ENCODE assay signal across 21 cellular contexts in the genomic region with DNA sequence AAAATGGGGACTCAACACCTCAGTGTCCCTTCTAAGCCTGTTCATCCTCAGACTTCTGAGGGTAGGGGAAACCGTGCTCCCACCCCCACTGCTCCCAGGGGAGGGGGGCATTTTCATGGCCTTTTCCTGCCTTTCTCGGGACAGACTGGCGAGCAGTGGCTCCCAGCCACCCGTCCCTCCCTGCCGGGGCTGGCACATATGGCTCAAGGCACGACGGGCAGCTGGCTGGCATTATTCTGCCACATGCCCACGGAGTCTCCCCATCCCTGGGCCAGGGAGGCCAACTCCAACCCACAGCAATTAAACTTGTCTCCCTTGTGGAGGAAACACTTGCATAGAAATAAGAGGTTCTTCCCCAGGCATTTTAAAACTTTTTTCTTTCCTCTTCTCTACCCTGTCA.
A peak's percentile ranks its signal among the peaks of the same experiment; 100 is the strongest.
DNase-seq lines count a peak whose midpoint lies in the region; ATAC-seq, FAIRE-seq and TF ChIP-seq lines count a peak whose summit lies in the region.
"Had no signal": no experiment of that assay in that cellular context is flagged by ENCODE, and none has a peak within 500 bp of the region (broad histone marks: within the 10 kb centered on the region; RNA-seq: fewer than 3 reads in every experiment).

No MANE protein-coding gene starts in this region.

- H3K4me1 ChIP-seq in iPS-20b (ENCODE audit: insufficient read depth, low read length) (peaks cover 10% of the 10 kb centered on the region; the same call in 1 of the 2 replicates), pancreas (no peaks in the 10 kb centered on the region)
- H3K4me1 ChIP-seq: spleen had no signal

- peak; percentile 47 for ATAC-seq in WTC11
- ATAC-seq in pancreas, result peak in 3 of 4 donors; percentile 34 to 51 (median 51)
- no peak for ATAC-seq in GM19328 (IDR thresholded peaks at IDR 0.05; ENCODE audit: unreplicated experiment)
- ATAC-seq: activated CD8-positive, alpha-beta memory T cell treated with anti-CD3 and anti-CD28 coated beads, Interleukin-2, amount 10 ng/mL, durations not matched to agents 7 days and 5 days; left lobe of liver had no signal

- H3K36me3 ChIP-seq in iPS-20b (ENCODE audit: insufficient read depth, low read depth, low read length) (no peaks in the 10 kb centered on the region), pancreas (no peaks in the 10 kb centered on the region)
- H3K36me3 ChIP-seq: BLaER1 treated with 17β-estradiol and CSF1 and Interleukin-3, amounts not matched to agents 10 nM and 100 nM; spleen; upper lobe of left lung had no signal

- H3K4me3 Mint-ChIP-seq in WTC11, result peak overlapping the region; percentile 25
- H3K4me3 Mint-ChIP-seq: activated CD8-positive, alpha-beta memory T cell treated with anti-CD3 and anti-CD28 coated beads, Interleukin-2, amount 10 ng/mL, durations not matched to agents 7 days and 5 days; T-helper 2 cell treated with Interferon-gamma antibody and Interleukin-4, amounts not matched to agents 5 μg/mL and 100 μg/mL, for 36 hours had no signal

- H3K27ac Mint-ChIP-seq in WTC11, result peak overlapping the region; percentile 50
- H3K27ac Mint-ChIP-seq: activated CD8-positive, alpha-beta memory T cell treated with anti-CD3 and anti-CD28 coated beads, Interleukin-2, amount 10 ng/mL, durations not matched to agents 7 days and 5 days; T-helper 2 cell treated with Interferon-gamma antibody and Interleukin-4, amounts not matched to agents 5 μg/mL and 100 μg/mL, for 36 hours had no signal

- H3K9me3 ChIP-seq in iPS-20b (ENCODE audit: insufficient read depth, low read depth, low read length) (no peaks in the 10 kb centered on the region), pancreas (no peaks in the 10 kb centered on the region)
- H3K9me3 ChIP-seq: spleen, upper lobe of left lung had no signal

- H3K27ac ChIP-seq in iPS-20b (ENCODE audit: low read length) (peak overlapping the region; percentile 22), pancreas (no peak overlapping the region)
- H3K27ac ChIP-seq: 22Rv1; BLaER1 treated with 17β-estradiol and CSF1 and Interleukin-3, amounts not matched to agents 10 nM and 100 nM; spleen; upper lobe of left lung had no signal

- no peaks in the 10 kb centered on the region for H3K36me3 Mint-ChIP-seq in WTC11
- H3K36me3 Mint-ChIP-seq: activated CD8-positive, alpha-beta memory T cell treated with anti-CD3 and anti-CD28 coated beads, Interleukin-2, amount 10 ng/mL, durations not matched to agents 7 days and 5 days had no signal

- H3K4me3 ChIP-seq in iPS-20b (ENCODE audit: low read length) (peak overlapping the region; percentile 23; the same call in 1 of the 2 replicates), pancreas (peak overlapping the region in 2 of 4 donors; percentile 22 to 34)
- H3K4me3 ChIP-seq: BLaER1 treated with 17β-estradiol and CSF1 and Interleukin-3, amounts not matched to agents 10 nM and 100 nM; spleen had no signal

- in situ Hi-C loops in G401 (cut with HindIII; ENCODE audit: low sequenced_read_pairs), result no loop called here

- H3K27me3 ChIP-seq in iPS-20b (ENCODE audit: insufficient read depth, low read length) (no peaks in the 10 kb centered on the region), pancreas (no peaks in the 10 kb centered on the region)
- H3K27me3 ChIP-seq: BLaER1 treated with 17β-estradiol and CSF1 and Interleukin-3, amounts not matched to agents 10 nM and 100 nM; spleen; upper lobe of left lung had no signal

- WGBS in pancreas, 2 donors, result 16 to 26% methylated on average over 8 of the region's 8 CpGs

- no peak for TF ChIP-seq CTCF in WTC11 (IDR thresholded peaks at IDR 0.05)
- no peak for TF ChIP-seq CTCF in pancreas (IDR thresholded peaks at IDR 0.05)

- intact Hi-C loops in pancreas (cut with DNase I), result no loop called here

- H3K4me1 Mint-ChIP-seq in WTC11, result peaks cover 43% of the 10 kb centered on the region
- H3K4me1 Mint-ChIP-seq: activated CD8-positive, alpha-beta memory T cell treated with anti-CD3 and anti-CD28 coated beads, Interleukin-2, amount 10 ng/mL, durations not matched to agents 7 days and 5 days had no signal

- POLR2A ChIA-PET in WTC11 (lab: Charles Lee), result no interaction called here

- peaks cover 9% of the 10 kb centered on the region; the same call in 1 of the 2 replicates for H3K9me3 Mint-ChIP-seq in WTC11
- H3K9me3 Mint-ChIP-seq: T-helper 2 cell treated with Interferon-gamma antibody and Interleukin-4, amounts not matched to agents 5 μg/mL and 100 μg/mL, for 36 hours had no signal

- CTCF ChIA-PET in WTC11 (lab: Charles Lee), result no interaction called here

- peak overlapping the region; percentile 17; the same call in 1 of the 2 replicates for H3K9ac ChIP-seq in iPS-20b (ENCODE audit: low read depth, low read length)
- H3K9ac ChIP-seq: BLaER1 treated with 17β-estradiol and CSF1 and Interleukin-3, amounts not matched to agents 10 nM and 100 nM had no signal

- no peaks in the 10 kb centered on the region; the same call in 1 of the 2 replicates for H3K27me3 Mint-ChIP-seq in WTC11 (ENCODE audit: low read depth)
- H3K27me3 Mint-ChIP-seq: activated CD8-positive, alpha-beta memory T cell treated with anti-CD3 and anti-CD28 coated beads, Interleukin-2, amount 10 ng/mL, durations not matched to agents 7 days and 5 days had no signal

- DNase-seq in DMS 273 (lab: John Stamatoyannopoulos, UW; ENCODE audit: unreplicated experiment) (peak; percentile 79), DMS 273 treated with DMSO at 0.1 percent for 48 hours (lab: John Stamatoyannopoulos, UW) (no peak), WTC11 (ENCODE audit: low spot score) (no peak), pancreas (peak in 1 of 6 donors; percentile 52), G401 (ENCODE audit: low spot score) (no peak)
- DNase-seq in stimulated activated CD4-positive, alpha-beta T cell treated with anti-CD3 and anti-CD28 coated beads, Interleukin-12 subunit alpha, Interleukin-12 subunit beta, amount 100 ng/mL, for 4 hours, result no peak
- DNase-seq: activated CD4-positive, alpha-beta T cell treated with anti-CD3 and anti-CD28 coated beads for 1 hour; activated CD8-positive, alpha-beta memory T cell treated with anti-CD3 and anti-CD28 coated beads, Interleukin-2, amount 10 ng/mL, durations not matched to agents 7 days and 5 days; activated effector memory CD4-positive, alpha-beta T cell treated with Interleukin-2 at 50 U/mL for 16 hours; effector memory CD4-positive, alpha-beta T cell; Karpas-422; SIG-M5; spleen; stimulated activated naive CD4-positive, alpha-beta T cell had no signal

- FAIRE-seq in pancreas (lab: Jason Lieb, UNC), result no peak

TF ChIP-seq in WTC11, 78 proteins besides CTCF, POLR2A, EP300 and RAD21 (continues in another document):
- TF ChIP-seq, protein P1, sequence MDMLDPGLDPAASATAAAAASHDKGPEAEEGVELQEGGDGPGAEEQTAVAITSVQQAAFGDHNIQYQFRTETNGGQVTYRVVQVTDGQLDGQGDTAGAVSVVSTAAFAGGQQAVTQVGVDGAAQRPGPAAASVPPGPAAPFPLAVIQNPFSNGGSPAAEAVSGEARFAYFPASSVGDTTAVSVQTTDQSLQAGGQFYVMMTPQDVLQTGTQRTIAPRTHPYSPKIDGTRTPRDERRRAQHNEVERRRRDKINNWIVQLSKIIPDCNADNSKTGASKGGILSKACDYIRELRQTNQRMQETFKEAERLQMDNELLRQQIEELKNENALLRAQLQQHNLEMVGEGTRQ (CRISPR knock-in tag; IDR thresholded peaks at IDR 0.05), result no peak
- TF ChIP-seq ZNF423 (CRISPR knock-in tag; IDR thresholded peaks at IDR 0.05) (no peak), ZNF219 (CRISPR knock-in tag; IDR thresholded peaks at IDR 0.05; ENCODE audit: borderline replicate concordance) (no peak), ZNF263 (CRISPR knock-in tag; IDR thresholded peaks at IDR 0.05; ENCODE audit: low read depth) (no peak)
- TF ChIP-seq, protein P2, sequence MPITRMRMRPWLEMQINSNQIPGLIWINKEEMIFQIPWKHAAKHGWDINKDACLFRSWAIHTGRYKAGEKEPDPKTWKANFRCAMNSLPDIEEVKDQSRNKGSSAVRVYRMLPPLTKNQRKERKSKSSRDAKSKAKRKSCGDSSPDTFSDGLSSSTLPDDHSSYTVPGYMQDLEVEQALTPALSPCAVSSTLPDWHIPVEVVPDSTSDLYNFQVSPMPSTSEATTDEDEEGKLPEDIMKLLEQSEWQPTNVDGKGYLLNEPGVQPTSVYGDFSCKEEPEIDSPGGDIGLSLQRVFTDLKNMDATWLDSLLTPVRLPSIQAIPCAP (CRISPR knock-in tag; IDR thresholded peaks at IDR 0.05), result no peak
- TF ChIP-seq, protein P3, sequence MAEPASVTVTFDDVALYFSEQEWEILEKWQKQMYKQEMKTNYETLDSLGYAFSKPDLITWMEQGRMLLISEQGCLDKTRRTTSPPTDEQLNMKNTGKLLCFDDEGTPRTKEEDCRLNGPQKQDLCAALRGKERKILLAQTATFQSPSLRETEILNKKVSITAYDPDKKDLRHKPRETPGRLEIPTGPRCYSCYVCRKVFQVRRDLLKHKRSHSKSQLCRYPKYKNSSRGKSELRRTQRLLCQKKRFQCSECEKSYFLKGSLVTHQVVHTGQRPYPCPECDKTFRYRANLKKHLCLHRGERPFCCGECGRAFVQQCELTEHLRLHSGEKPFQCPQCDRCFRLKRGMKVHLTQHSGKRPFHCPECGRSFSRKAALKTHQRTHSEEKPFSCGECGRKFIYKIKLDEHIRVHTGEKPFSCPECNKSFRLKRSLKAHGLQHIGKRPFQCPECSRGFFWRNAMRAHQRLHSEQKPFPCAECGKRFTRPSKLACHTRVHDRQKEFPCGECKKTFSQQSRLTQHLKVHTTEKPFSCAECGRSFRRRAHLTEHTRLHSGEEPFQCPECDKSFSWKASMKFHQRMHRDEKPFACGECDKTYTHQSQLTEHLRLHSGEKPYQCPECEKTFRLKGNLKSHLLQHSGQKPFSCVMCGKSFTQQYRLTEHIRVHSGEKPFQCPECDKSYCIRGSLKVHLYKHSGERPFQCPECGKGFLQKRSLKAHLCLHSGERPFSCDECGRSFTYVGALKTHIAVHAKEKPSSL (CRISPR knock-in tag; conservative IDR thresholded peaks at IDR 0.05), result no peak
- TF ChIP-seq, protein P4, sequence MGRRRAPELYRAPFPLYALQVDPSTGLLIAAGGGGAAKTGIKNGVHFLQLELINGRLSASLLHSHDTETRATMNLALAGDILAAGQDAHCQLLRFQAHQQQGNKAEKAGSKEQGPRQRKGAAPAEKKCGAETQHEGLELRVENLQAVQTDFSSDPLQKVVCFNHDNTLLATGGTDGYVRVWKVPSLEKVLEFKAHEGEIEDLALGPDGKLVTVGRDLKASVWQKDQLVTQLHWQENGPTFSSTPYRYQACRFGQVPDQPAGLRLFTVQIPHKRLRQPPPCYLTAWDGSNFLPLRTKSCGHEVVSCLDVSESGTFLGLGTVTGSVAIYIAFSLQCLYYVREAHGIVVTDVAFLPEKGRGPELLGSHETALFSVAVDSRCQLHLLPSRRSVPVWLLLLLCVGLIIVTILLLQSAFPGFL (CRISPR knock-in tag; IDR thresholded peaks at IDR 0.05; ENCODE audit: borderline replicate concordance), result no peak
